In the genomic region with DNA sequence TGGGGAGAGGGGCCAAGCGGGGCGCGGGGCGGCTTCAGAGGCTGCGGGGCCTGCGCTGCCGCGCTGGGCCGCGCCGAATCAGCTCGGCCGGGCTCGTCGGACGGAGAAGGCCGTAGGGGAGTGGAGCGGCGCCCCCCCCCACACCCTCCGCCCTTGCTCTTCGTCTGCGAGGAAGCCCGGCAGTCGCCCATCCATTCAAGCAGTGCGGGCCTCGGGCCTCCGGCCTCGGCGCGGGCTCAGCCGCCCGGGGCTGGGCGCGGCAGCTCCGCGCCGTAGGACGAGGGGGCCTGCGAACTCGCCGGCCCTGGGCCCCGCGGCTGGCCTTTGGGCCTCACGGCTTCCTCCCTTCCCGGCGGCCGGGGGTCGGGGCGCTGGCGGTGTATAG, we compare ENCODE assay signal across 8 cellular contexts. TPM values are rescaled to one million over a fixed set of nuclear protein-coding genes. Genes with fewer than 3 reads are reported as not detected.
DNase-seq lines count a peak whose midpoint lies in the region; ATAC-seq and TF ChIP-seq lines count a peak whose summit lies in the region.

No MANE protein-coding gene starts in this region.

- H3K27ac ChIP-seq in HUES6 (ENCODE audit: low read depth, low read length) = peak overlapping the region; percentile 73; the same call in 1 of the 2 replicates

- no peaks in the 10 kb centered on the region for H3K9me3 Mint-ChIP-seq in dendritic cell treated with granulocyte-macrophage colony-stimulating factor and Interleukin-4, amounts not matched to agents 40 ng/mL and 50 ng/mL, for 4 days
- no peaks in the 10 kb centered on the region for H3K9me3 Mint-ChIP-seq in naive B cell

- H3K9me3 ChIP-seq in HUES6 (ENCODE audit: control insufficient read depth, insufficient read depth, low read depth, low read length) = no peaks in the 10 kb centered on the region

- H3K4me1 ChIP-seq in HUES6 (ENCODE audit: control insufficient read depth, insufficient read depth, low read length) = peaks cover 15% of the 10 kb centered on the region

- peaks cover 46% of the 10 kb centered on the region for H3K4me1 Mint-ChIP-seq in dendritic cell treated with granulocyte-macrophage colony-stimulating factor and Interleukin-4, amounts not matched to agents 40 ng/mL and 50 ng/mL, for 4 days (ENCODE audit: low read depth)
- H3K4me1 Mint-ChIP-seq in naive B cell = peaks cover 19 to 24% (median 21%) of the 10 kb centered on the region in 3 donors

- H3K27me3 ChIP-seq in HUES6 (ENCODE audit: control insufficient read depth, insufficient read depth, low read length) = no peaks in the 10 kb centered on the region

- H3K27ac Mint-ChIP-seq in dendritic cell treated with granulocyte-macrophage colony-stimulating factor and Interleukin-4, amounts not matched to agents 40 ng/mL and 50 ng/mL, for 4 days = peak overlapping the region; percentile 96
- peak overlapping the region; percentile 77 to 98 (median 93) for H3K27ac Mint-ChIP-seq in naive B cell

- H3K9ac ChIP-seq in HUES6 (ENCODE audit: low read length) = peak overlapping the region; percentile 91

- no peak for TF ChIP-seq CTCF in AG10803 (conservative IDR thresholded peaks at IDR 0.05; ENCODE audit: low read length)

- intact Hi-C loops in dendritic cell treated with granulocyte-macrophage colony-stimulating factor and Interleukin-4, amounts not matched to agents 40 ng/mL and 50 ng/mL, for 4 days (cut with micrococcal nuclease) = no loop called here

- peaks cover 24% of the 10 kb centered on the region for H3K36me3 ChIP-seq in HUES6 (ENCODE audit: control insufficient read depth, insufficient read depth, low read length)

- ATAC-seq in GM21367 (IDR thresholded peaks at IDR 0.05; ENCODE audit: unreplicated experiment) (peak; percentile 13), naive B cell (ENCODE audit: low read depth in 2 of 2) (peak; percentile 40 to 41)

- DNase-seq in AG10803 (ENCODE audit: low read depth) = no peak
- DNase-seq in naive B cell = no peak
- DNase-seq in Kasumi-1 (lab: John Stamatoyannopoulos, UW) = no peak
- DNase-seq in NCI-H748 (lab: John Stamatoyannopoulos, UW; ENCODE audit: unreplicated experiment) = no peak
- no peak for DNase-seq in NCI-H774 (lab: John Stamatoyannopoulos, UW)

- H3K4me3 ChIP-seq in AG10803 (ENCODE audit: low read length) = peak overlapping the region; percentile 85
- peak overlapping the region; percentile 67 for H3K4me3 ChIP-seq in HUES6 (ENCODE audit: low read depth, low read length)

- H3K4me3 Mint-ChIP-seq in dendritic cell treated with granulocyte-macrophage colony-stimulating factor and Interleukin-4, amounts not matched to agents 40 ng/mL and 50 ng/mL, for 4 days = peak overlapping the region; percentile 91
- H3K4me3 Mint-ChIP-seq in naive B cell = peak overlapping the region; percentile 78 to 98 (median 95)

- peaks cover 4% of the 10 kb centered on the region for H3K27me3 Mint-ChIP-seq in dendritic cell treated with granulocyte-macrophage colony-stimulating factor and Interleukin-4, amounts not matched to agents 40 ng/mL and 50 ng/mL, for 4 days
- no peaks in the 10 kb centered on the region for H3K27me3 Mint-ChIP-seq in naive B cell

- peaks cover 39% of the 10 kb centered on the region for H3K36me3 Mint-ChIP-seq in dendritic cell treated with granulocyte-macrophage colony-stimulating factor and Interleukin-4, amounts not matched to agents 40 ng/mL and 50 ng/mL, for 4 days (ENCODE audit: low read depth)
- peaks cover 0 to 10% of the 10 kb centered on the region in 2 donors for H3K36me3 Mint-ChIP-seq in naive B cell

RNA-seq across cellular contexts. Expression of gene CTPS1, which starts 0.6 kb away (rescaled TPM):
- polyA plus RNA-seq in naive B cell (ENCODE audit: low read depth in 6 of 6) = 10 to 100 TPM; 13.8 to 18.0 (median 15.8) TPM

RNA-seq across cellular contexts. Expression of gene SLFNL1, which starts 41.5 kb away (rescaled TPM):
- polyA plus RNA-seq in naive B cell (ENCODE audit: low read depth in 6 of 6) = under 1 TPM in 5 of 6 donors, not detected in 1; 0.19 to 0.65 (median 0.35) TPM
